Comparison of ENCODE assay signal across 2 cellular contexts in the genomic region with DNA sequence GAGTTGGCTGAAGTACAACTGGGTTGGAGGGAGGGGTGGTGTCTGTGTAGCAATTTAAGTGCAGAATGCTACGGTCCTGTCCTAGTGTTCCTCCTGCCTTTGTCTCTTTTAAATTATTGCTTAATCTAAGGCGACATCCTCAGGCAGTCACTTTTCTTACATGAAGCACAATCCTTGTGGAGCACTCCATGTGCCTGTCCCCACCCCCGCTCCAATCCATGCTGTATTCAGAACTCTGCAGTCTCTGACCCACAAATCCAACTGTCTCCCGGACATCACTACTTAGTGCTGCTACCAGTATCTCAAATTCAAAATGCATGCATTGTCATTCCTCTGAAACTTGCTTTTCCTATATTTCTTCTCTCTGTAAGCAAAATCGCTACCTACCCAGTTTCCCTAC.
TF ChIP-seq lines count a peak whose summit lies in the region.

No MANE protein-coding gene starts in this region.

TF ChIP-seq in HepG2, 621 proteins besides CTCF, POLR2A, EP300 and RAD21:
- TF ChIP-seq, protein P1, sequence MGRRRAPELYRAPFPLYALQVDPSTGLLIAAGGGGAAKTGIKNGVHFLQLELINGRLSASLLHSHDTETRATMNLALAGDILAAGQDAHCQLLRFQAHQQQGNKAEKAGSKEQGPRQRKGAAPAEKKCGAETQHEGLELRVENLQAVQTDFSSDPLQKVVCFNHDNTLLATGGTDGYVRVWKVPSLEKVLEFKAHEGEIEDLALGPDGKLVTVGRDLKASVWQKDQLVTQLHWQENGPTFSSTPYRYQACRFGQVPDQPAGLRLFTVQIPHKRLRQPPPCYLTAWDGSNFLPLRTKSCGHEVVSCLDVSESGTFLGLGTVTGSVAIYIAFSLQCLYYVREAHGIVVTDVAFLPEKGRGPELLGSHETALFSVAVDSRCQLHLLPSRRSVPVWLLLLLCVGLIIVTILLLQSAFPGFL (CRISPR knock-in tag; IDR thresholded peaks at IDR 0.05), result no peak
- peak; percentile 4; the same call in 1 of the 2 replicates for TF ChIP-seq CEBPG (CRISPR knock-in tag; IDR thresholded peaks at IDR 0.05)
- TF ChIP-seq ZKSCAN8 (CRISPR knock-in tag; IDR thresholded peaks at IDR 0.05; ENCODE audit: borderline replicate concordance), result no peak
- no peak for TF ChIP-seq HES4 (CRISPR knock-in tag; IDR thresholded peaks at IDR 0.05; ENCODE audit: borderline replicate concordance)

TF ChIP-seq in WTC11, 78 proteins besides CTCF, POLR2A, EP300 and RAD21:
- TF ChIP-seq, protein P2, sequence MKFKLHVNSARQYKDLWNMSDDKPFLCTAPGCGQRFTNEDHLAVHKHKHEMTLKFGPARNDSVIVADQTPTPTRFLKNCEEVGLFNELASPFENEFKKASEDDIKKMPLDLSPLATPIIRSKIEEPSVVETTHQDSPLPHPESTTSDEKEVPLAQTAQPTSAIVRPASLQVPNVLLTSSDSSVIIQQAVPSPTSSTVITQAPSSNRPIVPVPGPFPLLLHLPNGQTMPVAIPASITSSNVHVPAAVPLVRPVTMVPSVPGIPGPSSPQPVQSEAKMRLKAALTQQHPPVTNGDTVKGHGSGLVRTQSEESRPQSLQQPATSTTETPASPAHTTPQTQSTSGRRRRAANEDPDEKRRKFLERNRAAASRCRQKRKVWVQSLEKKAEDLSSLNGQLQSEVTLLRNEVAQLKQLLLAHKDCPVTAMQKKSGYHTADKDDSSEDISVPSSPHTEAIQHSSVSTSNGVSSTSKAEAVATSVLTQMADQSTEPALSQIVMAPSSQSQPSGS (CRISPR knock-in tag; IDR thresholded peaks at IDR 0.05; ENCODE audit: borderline replicate concordance, low read depth), result no peak
- TF ChIP-seq, protein P3, sequence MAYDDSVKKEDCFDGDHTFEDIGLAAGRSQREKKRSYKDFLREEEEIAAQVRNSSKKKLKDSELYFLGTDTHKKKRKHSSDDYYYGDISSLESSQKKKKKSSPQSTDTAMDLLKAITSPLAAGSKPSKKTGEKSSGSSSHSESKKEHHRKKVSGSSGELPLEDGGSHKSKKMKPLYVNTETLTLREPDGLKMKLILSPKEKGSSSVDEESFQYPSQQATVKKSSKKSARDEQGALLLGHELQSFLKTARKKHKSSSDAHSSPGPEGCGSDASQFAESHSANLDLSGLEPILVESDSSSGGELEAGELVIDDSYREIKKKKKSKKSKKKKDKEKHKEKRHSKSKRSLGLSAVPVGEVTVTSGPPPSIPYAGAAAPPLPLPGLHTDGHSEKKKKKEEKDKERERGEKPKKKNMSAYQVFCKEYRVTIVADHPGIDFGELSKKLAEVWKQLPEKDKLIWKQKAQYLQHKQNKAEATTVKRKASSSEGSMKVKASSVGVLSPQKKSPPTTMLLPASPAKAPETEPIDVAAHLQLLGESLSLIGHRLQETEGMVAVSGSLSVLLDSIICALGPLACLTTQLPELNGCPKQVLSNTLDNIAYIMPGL (CRISPR knock-in tag; IDR thresholded peaks at IDR 0.05), result no peak
- TF ChIP-seq, protein P4, sequence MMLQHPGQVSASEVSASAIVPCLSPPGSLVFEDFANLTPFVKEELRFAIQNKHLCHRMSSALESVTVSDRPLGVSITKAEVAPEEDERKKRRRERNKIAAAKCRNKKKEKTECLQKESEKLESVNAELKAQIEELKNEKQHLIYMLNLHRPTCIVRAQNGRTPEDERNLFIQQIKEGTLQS (CRISPR knock-in tag; conservative IDR thresholded peaks at IDR 0.05), result no peak
